ENCODE assay signal across 8 cellular contexts in genomic region chr5:99104538-99105132, GRCh38.
A peak's percentile ranks its signal among the peaks of the same experiment; 100 is the strongest.
DNase-seq lines count a peak whose midpoint lies in the region; ATAC-seq and TF ChIP-seq lines count a peak whose summit lies in the region.

No MANE protein-coding gene starts in this region.

- CTCF ChIA-PET in Calu3 (lab: Charles Lee): interaction anchor here (0.6 to 0.7 kb wide), 18 partner anchors 10 to 1804 kb away, joined by 3 to 18 read pairs (median 4); no protein-coding TSS in a partner anchor

- H3K36me3 Mint-ChIP-seq in Calu3 (ENCODE audit: insufficient read depth, unreplicated experiment) (no peaks in the 10 kb centered on the region), mesothelial cell of epicardium (no peaks in the 10 kb centered on the region)
- no peaks in the 10 kb centered on the region for H3K36me3 Mint-ChIP-seq in activated naive CD4-positive, alpha-beta T cell treated with anti-CD3 and anti-CD28 coated beads, Interleukin-2, amount 50 U/mL, for 72 hours

- peak; percentile 46 for ATAC-seq in HG02884 (IDR thresholded peaks at IDR 0.05; ENCODE audit: unreplicated experiment)
- ATAC-seq in activated naive CD4-positive, alpha-beta T cell treated with anti-CD3 and anti-CD28 coated beads, Interleukin-2, amount 50 U/mL, for 72 hours: no peak
- no peak for ATAC-seq in HG03097 (IDR thresholded peaks at IDR 0.05; ENCODE audit: low FRiP score, unreplicated experiment)

- 1% methylated on average over 2 of the region's 2 CpGs for WGBS in lower leg skin, 2 donors

- H3K27me3 Mint-ChIP-seq in Calu3 (ENCODE audit: unreplicated experiment) (no peaks in the 10 kb centered on the region), mesothelial cell of epicardium (ENCODE audit: low read depth) (peaks cover 36% of the 10 kb centered on the region)

- DNase-seq in Calu3: peak; percentile 17
- DNase-seq in NCI-H82 (lab: John Stamatoyannopoulos, UW): peak; percentile 71
- peak; percentile 66 for DNase-seq in choroid plexus epithelial cell (ENCODE audit: low read depth)
- no peak for DNase-seq in mesothelial cell of epicardium (ENCODE audit: low spot score in 2 of 2, unreplicated experiment in 2 of 2)
- DNase-seq in lower leg skin (ENCODE audit: low spot score in 2 of 2): no peak
- no peak for DNase-seq in activated naive CD4-positive, alpha-beta T cell treated with anti-CD3 and anti-CD28 coated beads, Interleukin-2, amount 50 U/mL, for 72 hours (ENCODE audit: low spot score in 2 of 2)

- H3K4me3 ChIP-seq in choroid plexus epithelial cell (ENCODE audit: low read depth, low read length): no peak overlapping the region
- H3K4me3 ChIP-seq in lower leg skin (ENCODE audit: low read depth, poor library complexity, severe bottlenecking): no peak overlapping the region

- TF ChIP-seq CTCF in Calu3 (IDR thresholded peaks at IDR 0.05; ENCODE audit: unreplicated experiment) (peak; percentile 68), choroid plexus epithelial cell (conservative IDR thresholded peaks at IDR 0.05; ENCODE audit: low read depth, low read length) (peak; percentile 58), mesothelial cell of epicardium (IDR thresholded peaks at IDR 0.05; ENCODE audit: unreplicated experiment) (peak; percentile 89), lower leg skin (IDR thresholded peaks at IDR 0.05) (no peak)

- TF ChIP-seq POLR2A in lower leg skin (IDR thresholded peaks at IDR 0.05): no peak

- no TSS peak for BruUV-seq in Calu3 (replicated peaks; lab: Mats Ljungman, UMichigan)

- no peaks in the 10 kb centered on the region for H3K9me3 Mint-ChIP-seq in Calu3 (ENCODE audit: low read depth, unreplicated experiment)
- no peaks in the 10 kb centered on the region for H3K9me3 Mint-ChIP-seq in mesothelial cell of epicardium
- no peaks in the 10 kb centered on the region for H3K9me3 Mint-ChIP-seq in activated naive CD4-positive, alpha-beta T cell treated with anti-CD3 and anti-CD28 coated beads, Interleukin-2, amount 50 U/mL, for 72 hours

- H3K27ac Mint-ChIP-seq in Calu3 (ENCODE audit: unreplicated experiment) (no peak overlapping the region), mesothelial cell of epicardium (no peak overlapping the region)
- no peak overlapping the region for H3K27ac Mint-ChIP-seq in activated naive CD4-positive, alpha-beta T cell treated with anti-CD3 and anti-CD28 coated beads, Interleukin-2, amount 50 U/mL, for 72 hours

- H3K4me1 Mint-ChIP-seq in Calu3 (ENCODE audit: low read depth, unreplicated experiment): no peaks in the 10 kb centered on the region
- peaks cover 9% of the 10 kb centered on the region for H3K4me1 Mint-ChIP-seq in mesothelial cell of epicardium

- intact Hi-C loops in Calu3 (cut with micrococcal nuclease; ENCODE audit: unreplicated experiment): loop anchor here (1.0 kb wide), 2 partner anchors 216 to 1207 kb away; no protein-coding TSS in a partner anchor
- intact Hi-C loops in lower leg skin (cut with DNase I; ENCODE audit: low total_unique reads): no loop called here

- H3K4me3 Mint-ChIP-seq in Calu3 (ENCODE audit: low read depth, unreplicated experiment) (no peak overlapping the region), mesothelial cell of epicardium (no peak overlapping the region)

Comparison
In these comparisons a context has a peak if more than half of its experiments do, and no peak if none do; other contexts are left out.
1. DNase-seq: peak in Calu3 (single experiment), NCI-H82 (single experiment) and choroid plexus epithelial cell (single experiment); none in mesothelial cell of epicardium (0 of 2), lower leg skin (0 of 2) and activated naive CD4-positive, alpha-beta T cell treated with anti-CD3 and anti-CD28 coated beads, Interleukin-2, amount 50 U/mL, for 72 hours (0 of 2).
2. CTCF ChIP-seq: peak in Calu3 (single experiment), choroid plexus epithelial cell (single experiment) and mesothelial cell of epicardium (single experiment); none in lower leg skin (0 of 3).